ENCODE assay signal across 1 cellular context in genomic region chr21:43789276-43790052, GRCh38.
TF ChIP-seq lines count a peak whose summit lies in the region.

Gene RRP1, plus strand, starts transcription at chr21:43789577. Its CDS starts 53 bp downstream, at chr21:43789630.

TF ChIP-seq in K562, 482 proteins besides CTCF, POLR2A, EP300 and RAD21 (continued from another document and continues in another):
- TF ChIP-seq ARID3A (IDR thresholded peaks at IDR 0.05; ENCODE audit: borderline replicate concordance, low read depth, low read length): peak; percentile 19; the same call in 1 of the 2 replicates
- TF ChIP-seq CHD4 (IDR thresholded peaks at IDR 0.05; ENCODE audit: insufficient read depth, insufficient replicate concordance, low read depth, low read length, poor library complexity, severe bottlenecking): no peak
- TF ChIP-seq SIN3B (IDR thresholded peaks at IDR 0.05; ENCODE audit: low read depth): peak; percentile 96
- TF ChIP-seq MYNN (IDR thresholded peaks at IDR 0.05): no peak
- no peak for TF ChIP-seq MYNN (CRISPR knock-in tag; IDR thresholded peaks at IDR 0.05)
- peak; percentile 57; the same call in 1 of the 2 replicates for TF ChIP-seq NR1H2 (CRISPR knock-in tag; IDR thresholded peaks at IDR 0.05)
- TF ChIP-seq MTA1 (IDR thresholded peaks at IDR 0.05; ENCODE audit: borderline replicate concordance): peak; percentile 98
- peak; percentile 97 for TF ChIP-seq MXD1 (CRISPR knock-in tag; IDR thresholded peaks at IDR 0.05; ENCODE audit: borderline replicate concordance, poor library complexity, severe bottlenecking)
- peak; percentile 50; the same call in 1 of the 2 replicates for TF ChIP-seq ATF3 (IDR thresholded peaks at IDR 0.05)
- TF ChIP-seq ATF3 (CRISPR knock-in tag; conservative IDR thresholded peaks at IDR 0.05): 0 out of 2 replicates have a peak, but pooled peaks have one; percentile 61
- TF ChIP-seq ZNF764 (CRISPR knock-in tag; IDR thresholded peaks at IDR 0.05; ENCODE audit: low read depth): 0 out of 2 replicates have a peak, but pooled peaks have one; percentile 21
- peak; percentile 96 for TF ChIP-seq C11orf30 (IDR thresholded peaks at IDR 0.05; ENCODE audit: low read depth)
- peak; percentile 88 for TF ChIP-seq SUPT5H (IDR thresholded peaks at IDR 0.05)
- TF ChIP-seq CREB3L1 (IDR thresholded peaks at IDR 0.05; ENCODE audit: borderline replicate concordance, low read depth): peak; percentile 73
- no peak for TF ChIP-seq CBX8 (IDR thresholded peaks at IDR 0.05; ENCODE audit: borderline replicate concordance, extremely low read depth, low read depth, low read length, poor library complexity, severe bottlenecking)
- no peak for TF ChIP-seq NCOA1 (IDR thresholded peaks at IDR 0.05; ENCODE audit: low read depth)
- no peak for TF ChIP-seq ZNF444 (CRISPR knock-in tag; IDR thresholded peaks at IDR 0.05)
- peak; percentile 75 for TF ChIP-seq GABPB1 (CRISPR knock-in tag; IDR thresholded peaks at IDR 0.05)
- no peak for TF ChIP-seq ZNF175 (CRISPR knock-in tag; IDR thresholded peaks at IDR 0.05; ENCODE audit: low read depth)
- no peak for TF ChIP-seq RBM17 (IDR thresholded peaks at IDR 0.05; ENCODE audit: borderline replicate concordance, low read depth, low read length)
- TF ChIP-seq ELF1 (tag; IDR thresholded peaks at IDR 0.05): peak; percentile 68
- TF ChIP-seq ZNF12 (CRISPR knock-in tag; IDR thresholded peaks at IDR 0.05): no peak
- peak; percentile 71 for TF ChIP-seq POLR2AphosphoS5 (IDR thresholded peaks at IDR 0.05; ENCODE audit: control insufficient read depth, insufficient read depth, low read depth, low read length)
- peak; percentile 92 for TF ChIP-seq PHF20 (IDR thresholded peaks at IDR 0.05; ENCODE audit: partially characterized antibody)
- TF ChIP-seq ZFX (CRISPR knock-in tag; IDR thresholded peaks at IDR 0.05): peak; percentile 81
- TF ChIP-seq ZNF395 (CRISPR knock-in tag; IDR thresholded peaks at IDR 0.05): peak; percentile 67; the same call in 1 of the 2 replicates
- TF ChIP-seq ETS2 (tag; IDR thresholded peaks at IDR 0.05; ENCODE audit: borderline replicate concordance, poor library complexity, severe bottlenecking): no peak
- TF ChIP-seq ETV5 (CRISPR knock-in tag; IDR thresholded peaks at IDR 0.05; ENCODE audit: low read depth): peak; percentile 74; the same call in 1 of the 2 replicates
- peak; percentile 84 for TF ChIP-seq CXXC5 (CRISPR knock-in tag; IDR thresholded peaks at IDR 0.05)
- no peak for TF ChIP-seq MCM3 (IDR thresholded peaks at IDR 0.05)
- TF ChIP-seq KDM5B (IDR thresholded peaks at IDR 0.05; ENCODE audit: insufficient replicate concordance, low read depth, low read length): peak; percentile 84
- TF ChIP-seq ZNF263 (CRISPR knock-in tag; IDR thresholded peaks at IDR 0.05; ENCODE audit: borderline replicate concordance): peak; percentile 83; the same call in 1 of the 2 replicates
- peak; percentile 65 for TF ChIP-seq U2AF1 (optimal IDR thresholded peaks at IDR 0.05; ENCODE audit: low read depth, low read length)
- TF ChIP-seq ZBTB40 (IDR thresholded peaks at IDR 0.05): peak; percentile 27; the same call in 1 of the 2 replicates
- no peak for TF ChIP-seq ZBTB40 (CRISPR knock-in tag; IDR thresholded peaks at IDR 0.05)
- peak; percentile 97 for TF ChIP-seq KLF13 (tag; IDR thresholded peaks at IDR 0.05; ENCODE audit: borderline replicate concordance, low read depth)
